ENCODE assay signal across 2 cellular contexts in genomic region chr1:150545486-150546032, GRCh38.
TF ChIP-seq lines count a peak whose summit lies in the region.

No MANE protein-coding gene starts in this region.

TF ChIP-seq in SK-N-SH, 30 proteins besides CTCF, POLR2A, EP300 and RAD21:
- TF ChIP-seq, protein P1, sequence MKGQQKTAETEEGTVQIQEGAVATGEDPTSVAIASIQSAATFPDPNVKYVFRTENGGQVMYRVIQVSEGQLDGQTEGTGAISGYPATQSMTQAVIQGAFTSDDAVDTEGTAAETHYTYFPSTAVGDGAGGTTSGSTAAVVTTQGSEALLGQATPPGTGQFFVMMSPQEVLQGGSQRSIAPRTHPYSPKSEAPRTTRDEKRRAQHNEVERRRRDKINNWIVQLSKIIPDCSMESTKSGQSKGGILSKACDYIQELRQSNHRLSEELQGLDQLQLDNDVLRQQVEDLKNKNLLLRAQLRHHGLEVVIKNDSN (IDR thresholded peaks at IDR 0.05; ENCODE audit: borderline replicate concordance, low read depth): no peak
- TF ChIP-seq RFX5 (IDR thresholded peaks at IDR 0.05; ENCODE audit: low read length) (no peak), TCF12 (IDR thresholded peaks at IDR 0.05) (no peak)

TF ChIP-seq in SK-N-SH treated with all-trans-retinoic acid at 6 μM for 48 hours, 23 proteins besides CTCF, POLR2A, EP300 and RAD21:
- no peak for TF ChIP-seq RARB (CRISPR knock-in tag; IDR thresholded peaks at IDR 0.05)
- TF ChIP-seq GLIS3 (CRISPR knock-in tag; IDR thresholded peaks at IDR 0.05): no peak
- TF ChIP-seq SNAI2 (CRISPR knock-in tag; IDR thresholded peaks at IDR 0.05): no peak
- no peak for TF ChIP-seq ZNF70 (CRISPR knock-in tag; IDR thresholded peaks at IDR 0.05)
- TF ChIP-seq BACH2 (CRISPR knock-in tag; IDR thresholded peaks at IDR 0.05; ENCODE audit: borderline replicate concordance): no peak
- TF ChIP-seq TCF4 (CRISPR knock-in tag; IDR thresholded peaks at IDR 0.05; ENCODE audit: borderline replicate concordance): no peak
- TF ChIP-seq ZFP30 (CRISPR knock-in tag; IDR thresholded peaks at IDR 0.05): no peak
- TF ChIP-seq ARNTL (CRISPR knock-in tag; IDR thresholded peaks at IDR 0.05; ENCODE audit: borderline replicate concordance, low read depth): no peak
- no peak for TF ChIP-seq PPARA (CRISPR knock-in tag; IDR thresholded peaks at IDR 0.05; ENCODE audit: borderline replicate concordance)
- no peak for TF ChIP-seq TOX (CRISPR knock-in tag; IDR thresholded peaks at IDR 0.05; ENCODE audit: borderline replicate concordance)
- TF ChIP-seq, protein P2, sequence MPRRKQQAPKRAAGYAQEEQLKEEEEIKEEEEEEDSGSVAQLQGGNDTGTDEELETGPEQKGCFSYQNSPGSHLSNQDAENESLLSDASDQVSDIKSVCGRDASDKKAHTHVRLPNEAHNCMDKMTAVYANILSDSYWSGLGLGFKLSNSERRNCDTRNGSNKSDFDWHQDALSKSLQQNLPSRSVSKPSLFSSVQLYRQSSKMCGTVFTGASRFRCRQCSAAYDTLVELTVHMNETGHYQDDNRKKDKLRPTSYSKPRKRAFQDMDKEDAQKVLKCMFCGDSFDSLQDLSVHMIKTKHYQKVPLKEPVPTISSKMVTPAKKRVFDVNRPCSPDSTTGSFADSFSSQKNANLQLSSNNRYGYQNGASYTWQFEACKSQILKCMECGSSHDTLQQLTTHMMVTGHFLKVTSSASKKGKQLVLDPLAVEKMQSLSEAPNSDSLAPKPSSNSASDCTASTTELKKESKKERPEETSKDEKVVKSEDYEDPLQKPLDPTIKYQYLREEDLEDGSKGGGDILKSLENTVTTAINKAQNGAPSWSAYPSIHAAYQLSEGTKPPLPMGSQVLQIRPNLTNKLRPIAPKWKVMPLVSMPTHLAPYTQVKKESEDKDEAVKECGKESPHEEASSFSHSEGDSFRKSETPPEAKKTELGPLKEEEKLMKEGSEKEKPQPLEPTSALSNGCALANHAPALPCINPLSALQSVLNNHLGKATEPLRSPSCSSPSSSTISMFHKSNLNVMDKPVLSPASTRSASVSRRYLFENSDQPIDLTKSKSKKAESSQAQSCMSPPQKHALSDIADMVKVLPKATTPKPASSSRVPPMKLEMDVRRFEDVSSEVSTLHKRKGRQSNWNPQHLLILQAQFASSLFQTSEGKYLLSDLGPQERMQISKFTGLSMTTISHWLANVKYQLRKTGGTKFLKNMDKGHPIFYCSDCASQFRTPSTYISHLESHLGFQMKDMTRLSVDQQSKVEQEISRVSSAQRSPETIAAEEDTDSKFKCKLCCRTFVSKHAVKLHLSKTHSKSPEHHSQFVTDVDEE (CRISPR knock-in tag; IDR thresholded peaks at IDR 0.05): no peak
- no peak for TF ChIP-seq PATZ1 (CRISPR knock-in tag; IDR thresholded peaks at IDR 0.05; ENCODE audit: borderline replicate concordance)
